ENCODE assay signal across 8 cellular contexts in the genomic region with DNA sequence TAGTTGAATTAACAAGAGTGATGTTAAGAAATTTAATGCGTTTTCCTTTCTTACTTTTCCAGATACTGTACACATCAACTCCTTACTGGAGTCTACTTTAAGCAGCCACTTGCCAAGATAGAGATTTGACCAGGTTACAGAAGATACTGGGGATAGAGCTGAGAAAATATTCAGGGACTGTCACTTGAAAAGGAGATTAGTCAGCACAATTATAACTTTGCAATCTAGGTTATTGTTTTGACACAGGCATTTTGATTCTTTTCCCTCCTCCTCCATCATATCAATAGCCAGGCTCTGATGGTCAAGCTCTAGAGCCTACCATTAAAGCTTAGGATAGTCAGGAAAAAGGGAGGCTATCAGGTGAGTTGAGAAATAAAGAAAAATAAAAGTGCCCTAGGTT.
"Had no signal": no experiment of that assay in that cellular context is flagged by ENCODE, and none has a peak within 500 bp of the region (broad histone marks: within the 10 kb centered on the region; RNA-seq: fewer than 3 reads in every experiment).

No MANE protein-coding gene starts in this region.

- H3K4me1 Mint-ChIP-seq: IgD-negative memory B cell had no signal

- H3K4me2 ChIP-seq: KMS-11 had no signal

- DNase-seq: Karpas-422, KBM-7, KG1 had no signal

- H3K9ac ChIP-seq: KMS-11 had no signal

- H3K27ac ChIP-seq: HL-60, KMS-11 had no signal

- H3K4me3 ChIP-seq: K562 had no signal

- ATAC-seq: K562 had no signal

- H3K36me3 Mint-ChIP-seq: IgD-negative memory B cell had no signal

- FAIRE-seq: HTR-8/SVneo, K562 had no signal

- H3K4me3 Mint-ChIP-seq: IgD-negative memory B cell had no signal

- H3K27ac Mint-ChIP-seq: IgD-negative memory B cell had no signal

- H3K27me3 Mint-ChIP-seq: IgD-negative memory B cell had no signal
